ENCODE assay signal across 8 cellular contexts in genomic region chr1:11478571-11479374, GRCh38. TPM values are rescaled to one million over a fixed set of nuclear protein-coding genes. Genes with fewer than 3 reads are reported as not detected.
DNase-seq lines count a peak whose midpoint lies in the region; ATAC-seq and TF ChIP-seq lines count a peak whose summit lies in the region.

Gene DISP3, plus strand, starts transcription at chr1:11479155. Its CDS starts 21,838 bp downstream, at chr1:11500993.

- DNase-seq in NCI-H2196 (lab: John Stamatoyannopoulos, UW; ENCODE audit: unreplicated experiment) (peak; percentile 95), chondrocyte (ENCODE audit: low spot score) (no peak), left kidney (ENCODE audit: low read depth, low spot score) (peak; percentile 95)
- peak; percentile 75 for DNase-seq in activated CD4-positive, CD25-positive, alpha-beta regulatory T cell treated with anti-CD3 and anti-CD28 coated beads, Interleukin-2, amount 50 U/mL, for 72 hours
- peak; percentile 76 for DNase-seq in stimulated activated CD4-positive, alpha-beta T cell treated with anti-CD3 and anti-CD28 coated beads, Interleukin-4, amount 100 ng/mL, for 24 hours

- peaks cover 3% of the 10 kb centered on the region for H3K36me3 Mint-ChIP-seq in chondrocyte (ENCODE audit: low read depth)

- TF ChIP-seq POLR2A in GM15510 (IDR thresholded peaks at IDR 0.05; ENCODE audit: borderline replicate concordance, extremely low read depth, insufficient read length): peak; percentile 53

- H3K27ac Mint-ChIP-seq in chondrocyte (ENCODE audit: unreplicated experiment): no peak within 1 kb of the TSS

- TF ChIP-seq CTCF in chondrocyte (IDR thresholded peaks at IDR 0.05): peak; percentile 83

- peak; percentile 65 for ATAC-seq in HG03039 (IDR thresholded peaks at IDR 0.05; ENCODE audit: unreplicated experiment)
- ATAC-seq in HG03457 (IDR thresholded peaks at IDR 0.05; ENCODE audit: unreplicated experiment): no peak

- no peaks in the 10 kb centered on the region for H3K9me3 Mint-ChIP-seq in chondrocyte (ENCODE audit: low read depth)

- H3K4me1 Mint-ChIP-seq in chondrocyte (ENCODE audit: low read depth): peaks cover 5% of the 10 kb centered on the region

- peak within 1 kb of the TSS; percentile 62 for H3K4me3 Mint-ChIP-seq in chondrocyte (ENCODE audit: unreplicated experiment)

- peaks cover 53% of the 10 kb centered on the region for H3K27me3 Mint-ChIP-seq in chondrocyte (ENCODE audit: low read depth)

RNA-seq across cellular contexts. Expression of gene DISP3, which starts in this region (rescaled TPM):
- 0.05 to 0.21 TPM in 2 of 3 replicates, not detected in the other for total RNA-seq in chondrocyte
